Comparison of ENCODE assay signal across 8 cellular contexts in the genomic region with DNA sequence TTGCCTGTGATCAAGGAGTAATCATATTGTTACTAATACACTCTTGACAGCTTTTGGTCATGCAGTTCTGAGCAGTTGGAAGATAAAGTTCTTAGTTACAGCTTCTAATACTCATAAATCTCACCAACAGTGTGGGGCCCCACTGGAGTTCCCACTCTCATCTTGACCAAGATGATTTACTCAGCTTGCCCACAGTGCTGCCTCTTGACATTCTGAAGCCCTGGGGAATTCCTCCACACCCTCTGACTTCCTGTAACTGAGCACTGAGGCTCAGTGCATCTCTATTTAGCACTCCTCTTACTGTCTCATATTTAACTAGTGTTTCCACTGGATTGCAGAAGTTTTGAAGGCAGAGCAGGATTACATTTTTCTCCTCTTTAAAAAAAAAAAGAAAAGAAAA. TPM values are rescaled to one million over a fixed set of nuclear protein-coding genes. Genes with fewer than 3 reads are reported as not detected.
A peak's percentile ranks its signal among the peaks of the same experiment; 100 is the strongest.
DNase-seq lines count a peak whose midpoint lies in the region; ATAC-seq, FAIRE-seq and TF ChIP-seq lines count a peak whose summit lies in the region.

No MANE protein-coding gene starts in this region.

- TF ChIP-seq POLR2A in GM12892 (IDR thresholded peaks at IDR 0.05; ENCODE audit: low read depth, low read length) (peak; percentile 59), HCT116 (IDR thresholded peaks at IDR 0.05; ENCODE audit: borderline replicate concordance, extremely low read depth, insufficient read depth, insufficient read length) (no peak), NB4 (IDR thresholded peaks at IDR 0.05; ENCODE audit: extremely low read depth, insufficient read length) (no peak)

- no peaks in the 10 kb centered on the region for H3K27me3 ChIP-seq in HCT116 (ENCODE audit: insufficient read depth, low read length)

- peaks cover 41% of the 10 kb centered on the region for H3K79me2 ChIP-seq in HCT116 (ENCODE audit: insufficient read depth, low read length)

- H3K36me3 ChIP-seq in HCT116 (ENCODE audit: control insufficient read depth in 1 of 2, insufficient read depth in 2 of 2, low read length in 2 of 2), result no peaks in the 10 kb centered on the region

- peak; percentile 78 for FAIRE-seq in GM12892 (lab: Jason Lieb, UNC)

- H3K36me3 Mint-ChIP-seq in activated CD8-positive, alpha-beta memory T cell treated with anti-CD3 and anti-CD28 coated beads, Interleukin-2, amount 10 ng/mL, durations not matched to agents 7 days and 5 days, result peaks cover 29% of the 10 kb centered on the region

- no peak for ATAC-seq in HCT116
- peak; percentile 29 for ATAC-seq in activated CD8-positive, alpha-beta memory T cell treated with anti-CD3 and anti-CD28 coated beads, Interleukin-2, amount 10 ng/mL, durations not matched to agents 7 days and 5 days

- no peak for TF ChIP-seq RAD21 in HCT116 (IDR thresholded peaks at IDR 0.05; ENCODE audit: low read depth)

- H3K4me3 Mint-ChIP-seq in activated CD8-positive, alpha-beta memory T cell treated with anti-CD3 and anti-CD28 coated beads, Interleukin-2, amount 10 ng/mL, durations not matched to agents 7 days and 5 days, result peak overlapping the region; percentile 56

- H4K20me1 ChIP-seq in HCT116 (ENCODE audit: insufficient read depth), result no peaks in the 10 kb centered on the region

- H3K9ac ChIP-seq in HCT116 (ENCODE audit: low read length), result no peak overlapping the region

- TF ChIP-seq CTCF in HCT116 (IDR thresholded peaks at IDR 0.05 in 2 of 3, conservative IDR thresholded peaks at IDR 0.05 in 1 of 3; ENCODE audit: borderline replicate concordance in 1 of 3, insufficient read depth in 1 of 3, low read depth in 2 of 3, low read length in 2 of 3) (no peak), NB4 (IDR thresholded peaks at IDR 0.05; ENCODE audit: low read depth, low read length) (no peak), fibroblast of the aortic adventitia (IDR thresholded peaks at IDR 0.05; ENCODE audit: insufficient read depth, low read length) (no peak)

- peak overlapping the region; percentile 62 for H2AFZ ChIP-seq in HCT116 (ENCODE audit: low read depth, low read length, poor library complexity, severe bottlenecking)

- peaks cover 35 to 69% of the 10 kb centered on the region in 2 experiments for H3K4me1 ChIP-seq in HCT116 (ENCODE audit: control insufficient read depth in 1 of 2, insufficient read depth in 2 of 2, low read length in 2 of 2)

- peak overlapping the region; percentile 94 for H3K27ac Mint-ChIP-seq in activated CD8-positive, alpha-beta memory T cell treated with anti-CD3 and anti-CD28 coated beads, Interleukin-2, amount 10 ng/mL, durations not matched to agents 7 days and 5 days

- no peaks in the 10 kb centered on the region for H3K9me3 ChIP-seq in HCT116 (ENCODE audit: control insufficient read depth in 1 of 2, insufficient read depth in 1 of 2, low read depth in 1 of 2, low read length in 2 of 2)

- H3K9me3 Mint-ChIP-seq in activated CD8-positive, alpha-beta memory T cell treated with anti-CD3 and anti-CD28 coated beads, Interleukin-2, amount 10 ng/mL, durations not matched to agents 7 days and 5 days (ENCODE audit: low read depth), result no peaks in the 10 kb centered on the region

- H3K27me3 Mint-ChIP-seq in activated CD8-positive, alpha-beta memory T cell treated with anti-CD3 and anti-CD28 coated beads, Interleukin-2, amount 10 ng/mL, durations not matched to agents 7 days and 5 days, result no peaks in the 10 kb centered on the region

- no peak overlapping the region for H3K27ac ChIP-seq in HCT116 (ENCODE audit: low read depth, low read length)

- intact Hi-C loops in HCT116 (cut with micrococcal nuclease), result no loop called here

- BruUV-seq in HCT116 (replicated peaks; lab: Mats Ljungman, UMichigan), result no TSS peak

- CTCF ChIA-PET in HCT116 (lab: Charles Lee), result no interaction called here
- CTCF ChIA-PET in activated CD8-positive, alpha-beta memory T cell treated with anti-CD3 and anti-CD28 coated beads, Interleukin-2, amount 10 ng/mL, durations not matched to agents 7 days and 5 days (lab: Charles Lee), result interaction anchor here (0.7 to 8.8 kb wide), 4 partner anchors 9 to 31 kb away, joined by 3 to 49 read pairs (median 6); a partner anchor contains a TSS

- H3K4me1 Mint-ChIP-seq in activated CD8-positive, alpha-beta memory T cell treated with anti-CD3 and anti-CD28 coated beads, Interleukin-2, amount 10 ng/mL, durations not matched to agents 7 days and 5 days, result peaks cover 52% of the 10 kb centered on the region

- H3K4me2 ChIP-seq in HCT116 (ENCODE audit: low read length), result peak overlapping the region; percentile 40; the same call in 1 of the 2 replicates

- no peak overlapping the region for H3K4me3 ChIP-seq in HCT116 (replicated peaks in 1 of 2; ENCODE audit: low read depth in 1 of 2, low read length in 2 of 2)
- H3K4me3 ChIP-seq in NB4 (ENCODE audit: low read depth, low read length), result no peak overlapping the region
- no peak overlapping the region for H3K4me3 ChIP-seq in fibroblast of the aortic adventitia (ENCODE audit: low read depth, low read length)

- DNase-seq in GM12892 (ENCODE audit: insufficient read length) (peak; percentile 39), HCT116 (ENCODE audit: low read depth, low spot score) (no peak), NB4 (ENCODE audit: low read depth) (peak; percentile 91), fibroblast of the aortic adventitia (ENCODE audit: low read depth) (peak; percentile 90), NCI-H510A (lab: John Stamatoyannopoulos, UW) (no peak), NCI-H1092 (lab: John Stamatoyannopoulos, UW) (no peak)
- DNase-seq in activated CD8-positive, alpha-beta memory T cell treated with anti-CD3 and anti-CD28 coated beads, Interleukin-2, amount 10 ng/mL, durations not matched to agents 7 days and 5 days, result peak; percentile 83
- peak; percentile 86 for DNase-seq in stimulated activated CD4-positive, alpha-beta T cell treated with anti-CD3 and anti-CD28 coated beads, Interleukin-1b, Interleukin-23, amount 100 ng/mL, for 48 hours

- POLR2A ChIA-PET in HCT116 (lab: Charles Lee), result no interaction called here

- H3K9me2 ChIP-seq in HCT116 (ENCODE audit: insufficient read depth), result no peaks in the 10 kb centered on the region

- RAD21 ChIA-PET in HCT116 (lab: Charles Lee; ENCODE audit: low non-redundant PET in 1 of 2, low total read pairs in 2 of 2, uncharacterized antibody in 2 of 2, unreplicated experiment in 2 of 2), result no interaction called here

TF ChIP-seq in HCT116, 20 proteins besides CTCF, POLR2A, EP300 and RAD21:
- TF ChIP-seq SRF (IDR thresholded peaks at IDR 0.05; ENCODE audit: low read depth), result no peak
- no peak for TF ChIP-seq ELF1 (IDR thresholded peaks at IDR 0.05; ENCODE audit: borderline replicate concordance, low read depth)
- no peak for TF ChIP-seq FOSL1 (IDR thresholded peaks at IDR 0.05; ENCODE audit: low read depth)
- no peak for TF ChIP-seq SP1 (IDR thresholded peaks at IDR 0.05; ENCODE audit: low read depth)

RNA-seq across cellular contexts. Expression of a gene that starts 1.9 kb away (rescaled TPM):
- 81.0 TPM for polyA plus RNA-seq in GM12892 (2012; ENCODE audit: missing spikeins)
- 30.0 TPM for total RNA-seq in HCT116 (2021; ENCODE audit: unreplicated experiment)
- polyA plus RNA-seq in HCT116 (2012), result 27.6 and 31.4 TPM in 2 replicates
- total RNA-seq in activated CD8-positive, alpha-beta memory T cell treated with anti-CD3 and anti-CD28 coated beads, Interleukin-2, amount 10 ng/mL, durations not matched to agents 7 days and 5 days, result 100 to 1,000 TPM; 132 to 203 TPM
- total RNA-seq in fibroblast of the aortic adventitia (ENCODE audit: low replicate concordance), result 108 and 177 TPM in 2 replicates

RNA-seq across cellular contexts. Expression of a gene that starts 2.6 kb away (rescaled TPM):
- 69.6 TPM for polyA plus RNA-seq in GM12892 (2012; ENCODE audit: missing spikeins)
- total RNA-seq in HCT116 (2021; ENCODE audit: unreplicated experiment) (45.6 TPM), fibroblast of the aortic adventitia (ENCODE audit: low replicate concordance) (46.4 and 76.9 TPM in 2 replicates)
- 18.8 and 23.5 TPM in 2 replicates for polyA plus RNA-seq in HCT116 (2012)
- total RNA-seq in activated CD8-positive, alpha-beta memory T cell treated with anti-CD3 and anti-CD28 coated beads, Interleukin-2, amount 10 ng/mL, durations not matched to agents 7 days and 5 days, result 100 to 1,000 TPM; 104 to 133 TPM

RNA-seq across cellular contexts. Expression of a gene that starts 30.7 kb away (rescaled TPM):
- 25.2 TPM for polyA plus RNA-seq in GM12892 (2012; ENCODE audit: missing spikeins)
- total RNA-seq in HCT116 (2021; ENCODE audit: unreplicated experiment) (27.3 TPM), fibroblast of the aortic adventitia (ENCODE audit: low replicate concordance) (41.0 and 50.9 TPM in 2 replicates)
- 16.6 and 29.0 TPM in 2 replicates for polyA plus RNA-seq in HCT116 (2012)
- 10 to 100 TPM; 47.5 to 49.5 TPM for total RNA-seq in activated CD8-positive, alpha-beta memory T cell treated with anti-CD3 and anti-CD28 coated beads, Interleukin-2, amount 10 ng/mL, durations not matched to agents 7 days and 5 days

RNA-seq across cellular contexts. Expression of a gene that starts 39.6 kb away (rescaled TPM):
- polyA plus RNA-seq in GM12892 (2012; ENCODE audit: missing spikeins), result 0.06 TPM
- total RNA-seq in HCT116 (2021; ENCODE audit: unreplicated experiment) (not detected), fibroblast of the aortic adventitia (ENCODE audit: low replicate concordance) (not detected in 2 replicates)
- polyA plus RNA-seq in HCT116 (2012), result not detected in 2 replicates
- not detected for total RNA-seq in activated CD8-positive, alpha-beta memory T cell treated with anti-CD3 and anti-CD28 coated beads, Interleukin-2, amount 10 ng/mL, durations not matched to agents 7 days and 5 days

Comparison
In these comparisons a context has a peak if more than half of its experiments do, and no peak if none do; other contexts are left out.
1. DNase-seq: peak in GM12892 (single experiment), NB4 (single experiment), activated CD8-positive, alpha-beta memory T cell treated with anti-CD3 and anti-CD28 coated beads, Interleukin-2, amount 10 ng/mL, durations not matched to agents 7 days and 5 days (single experiment), fibroblast of the aortic adventitia (single experiment) and stimulated activated CD4-positive, alpha-beta T cell treated with anti-CD3 and anti-CD28 coated beads, Interleukin-1b, Interleukin-23, amount 100 ng/mL, for 48 hours (single experiment); none in HCT116 (single experiment), NCI-H510A (single experiment) and NCI-H1092 (single experiment).